6 cellular contexts compared by ENCODE assay signal in genomic region chr19:49916839-49917733, GRCh38. TPM values are rescaled to one million over a fixed set of nuclear protein-coding genes. Genes with fewer than 3 reads are reported as not detected.
A peak's percentile ranks its signal among the peaks of the same experiment; 100 is the strongest.
DNase-seq lines count a peak whose midpoint lies in the region; ATAC-seq, FAIRE-seq and TF ChIP-seq lines count a peak whose summit lies in the region.

No MANE protein-coding gene starts in this region.

- H3K9ac ChIP-seq in SK-N-MC (ENCODE audit: insufficient read length), result no peak overlapping the region
- no peak overlapping the region for H3K9ac ChIP-seq in Karpas-422 (ENCODE audit: low read length)

- H3K27me3 ChIP-seq in lower lobe of right lung (ENCODE audit: low read depth), result no peaks in the 10 kb centered on the region
- H3K27me3 ChIP-seq in Karpas-422 (ENCODE audit: low read length), result no peaks in the 10 kb centered on the region

- H3K36me3 ChIP-seq in SK-N-MC (ENCODE audit: insufficient read depth, low read length) (peaks cover 78% of the 10 kb centered on the region), lower lobe of right lung (peaks cover 55% of the 10 kb centered on the region), Karpas-422 (ENCODE audit: insufficient read depth, low read length) (peaks cover 55% of the 10 kb centered on the region)

- TF ChIP-seq CTCF in GM12875 (IDR thresholded peaks at IDR 0.05; ENCODE audit: borderline replicate concordance, insufficient read depth, low read depth, low read length) (peak; percentile 33; the same call in 1 of the 2 replicates), lower lobe of right lung (IDR thresholded peaks at IDR 0.05) (no peak)

- H3K4me1 ChIP-seq in lower lobe of right lung (peaks cover 8% of the 10 kb centered on the region), Karpas-422 (ENCODE audit: low read length) (no peaks in the 10 kb centered on the region)

- H3K9me3 ChIP-seq in SK-N-MC (ENCODE audit: low read depth, low read length) (no peaks in the 10 kb centered on the region), lower lobe of right lung (no peaks in the 10 kb centered on the region), Karpas-422 (ENCODE audit: low read length) (no peaks in the 10 kb centered on the region)

- H4K20me1 ChIP-seq in Karpas-422 (ENCODE audit: insufficient read depth, low read depth, low read length), result peaks cover 51% of the 10 kb centered on the region; the same call in 1 of the 2 replicates

- H3K79me2 ChIP-seq in Karpas-422 (ENCODE audit: low read length), result peaks cover 44% of the 10 kb centered on the region

- H3K4me3 ChIP-seq in GM12875 (ENCODE audit: low read depth, low read length) (no peak overlapping the region), SK-N-MC (no peak overlapping the region), lower lobe of right lung (no peak overlapping the region), Karpas-422 (ENCODE audit: low read length) (no peak overlapping the region)

- ATAC-seq in lower lobe of right lung, result peak; percentile 19 to 41

- H2AFZ ChIP-seq in Karpas-422 (ENCODE audit: low read length), result no peak overlapping the region

- H3K27ac ChIP-seq in SK-N-MC (peak overlapping the region; percentile 42; the same call in 1 of the 2 replicates), lower lobe of right lung (no peak overlapping the region), Karpas-422 (ENCODE audit: low read length) (no peak overlapping the region)

- intact Hi-C loops in lower lobe of right lung (cut with DNase I), result no loop called here

- no peak overlapping the region for H3K4me2 ChIP-seq in Karpas-422 (ENCODE audit: low read depth, low read length, poor library complexity, severe bottlenecking)

- DNase-seq in SK-N-MC (ENCODE audit: low read depth, low spot score), result no peak
- DNase-seq in lower lobe of right lung, result no peak
- DNase-seq in UCSD-AML1 (lab: John Stamatoyannopoulos, UW; ENCODE audit: unreplicated experiment), result no peak
- DNase-seq in HTR-8/SVneo (ENCODE audit: insufficient read length, low spot score), result no peak
- DNase-seq in Karpas-422, result no peak

- no peak for FAIRE-seq in HTR-8/SVneo (lab: Jason Lieb, UNC)

- H3K9me2 ChIP-seq in Karpas-422 (replicated peaks; ENCODE audit: insufficient read depth, low read length), result no peaks in the 10 kb centered on the region

RNA-seq across cellular contexts. Expression of gene ATF5, which starts 11.9 kb away (rescaled TPM):
- total RNA-seq in lower lobe of right lung, result 13.8 TPM
- 454 and 537 TPM in 2 replicates for total RNA-seq in Karpas-422 (2014; rRNA removed; shearing (Covaris generic); ENCODE audit: low replicate concordance)

RNA-seq across cellular contexts. Expression of gene NUP62, which starts 12.2 kb away (rescaled TPM):
- 36.5 TPM for total RNA-seq in lower lobe of right lung
- total RNA-seq in Karpas-422 (2014; rRNA removed; shearing (Covaris generic); ENCODE audit: low replicate concordance), result 35.0 and 37.9 TPM in 2 replicates

RNA-seq across cellular contexts. Expression of gene IL4I1, which starts 20.4 kb away (rescaled TPM):
- 1.6 TPM for total RNA-seq in lower lobe of right lung
- total RNA-seq in Karpas-422 (2014; rRNA removed; shearing (Covaris generic); ENCODE audit: low replicate concordance), result not detected in 2 replicates

RNA-seq across cellular contexts. Expression of gene TBC1D17, which starts 39.6 kb away (rescaled TPM):
- total RNA-seq in lower lobe of right lung, result 53.1 TPM
- total RNA-seq in Karpas-422 (2014; rRNA removed; shearing (Covaris generic); ENCODE audit: low replicate concordance), result 13.6 and 17.8 TPM in 2 replicates

RNA-seq across cellular contexts. Expression of gene AKT1S1, which starts 39.9 kb away (rescaled TPM):
- total RNA-seq in lower lobe of right lung, result 29.7 TPM
- 8.2 and 8.9 TPM in 2 replicates for total RNA-seq in Karpas-422 (2014; rRNA removed; shearing (Covaris generic); ENCODE audit: low replicate concordance)

Comparison
In these comparisons a context has a peak if more than half of its experiments do, and no peak if none do; other contexts are left out.
1. RNA of gene ATF5, which starts 11.9 kb away (total RNA-seq): 454 to 537 TPM in Karpas-422; 13.8 TPM in lower lobe of right lung (single experiment); every median in the first group is over 10 times any median in the second.